In genomic region chr6:145138469-145139185, GRCh38 we compare ENCODE assay signal across 19 cellular contexts.
DNase-seq lines count a peak whose midpoint lies in the region; ATAC-seq and TF ChIP-seq lines count a peak whose summit lies in the region.
"Had no signal": no experiment of that assay in that cellular context is flagged by ENCODE, and none has a peak within 500 bp of the region (broad histone marks: within the 10 kb centered on the region; RNA-seq: fewer than 3 reads in every experiment).

No MANE protein-coding gene starts in this region.

- TF ChIP-seq CTCF in endothelial cell (IDR thresholded peaks at IDR 0.05; ENCODE audit: unreplicated experiment) (no peak), neural progenitor cell (IDR thresholded peaks at IDR 0.05) (no peak), BE2C (IDR thresholded peaks at IDR 0.05; ENCODE audit: low read depth, low read length) (no peak)

- no peak overlapping the region for H2AFZ ChIP-seq in neural progenitor cell (replicated peaks)

- no peaks in the 10 kb centered on the region for H3K9me3 ChIP-seq in neural progenitor cell (ENCODE audit: low read depth)
- no peaks in the 10 kb centered on the region for H3K9me3 ChIP-seq in BE2C
- H3K9me3 ChIP-seq: SK-N-SH had no signal

- H3K79me2 ChIP-seq in neural progenitor cell (ENCODE audit: low read depth) = no peaks in the 10 kb centered on the region

- H3K27ac ChIP-seq in neural progenitor cell = peak overlapping the region; percentile 96

- peak overlapping the region; percentile 72 for H3K27ac Mint-ChIP-seq in endothelial cell (ENCODE audit: unreplicated experiment)
- peak overlapping the region; percentile 98 for H3K27ac Mint-ChIP-seq in neural progenitor cell
- H3K27ac Mint-ChIP-seq: CD4-positive, alpha-beta T cell; IgD-negative memory B cell had no signal

- H3K4me1 ChIP-seq in neural progenitor cell (peaks cover 25% of the 10 kb centered on the region), BE2C (peaks cover 15% of the 10 kb centered on the region)

- peaks cover 19% of the 10 kb centered on the region for H3F3A ChIP-seq in neural progenitor cell (ENCODE audit: low read depth)

- peak overlapping the region; percentile 76 for H3K4me2 ChIP-seq in neural progenitor cell
- H3K4me2 ChIP-seq: SK-N-SH had no signal

- H3K27me3 Mint-ChIP-seq in endothelial cell (ENCODE audit: unreplicated experiment) = peaks cover 3% of the 10 kb centered on the region
- H3K27me3 Mint-ChIP-seq in neural progenitor cell (ENCODE audit: insufficient read depth, low read depth) = peaks cover 2% of the 10 kb centered on the region

- ATAC-seq in GM18873 (IDR thresholded peaks at IDR 0.05; ENCODE audit: low FRiP score, unreplicated experiment) (no peak), HG03095 (IDR thresholded peaks at IDR 0.05; ENCODE audit: unreplicated experiment) (no peak)
- ATAC-seq: PC-3 had no signal

- DNase-seq in ELF-1 (ENCODE audit: low read depth, low spot score) = peak; percentile 4
- peak; percentile 19 for DNase-seq in NCI-H2227 treated with DMSO at 0.1 percent for 48 hours (lab: John Stamatoyannopoulos, UW)
- DNase-seq in endothelial cell (ENCODE audit: low spot score) = no peak
- peak; percentile 84 for DNase-seq in neural progenitor cell (ENCODE audit: low spot score)
- no peak for DNase-seq in NCI-H2171 treated with DMSO at 0.1 percent for 48 hours (lab: John Stamatoyannopoulos, UW)
- no peak for DNase-seq in BE2C
- DNase-seq: AML-193; Calu3; CD4-positive, alpha-beta T cell; DMS79 treated with DMSO at 0.1 percent for 48 hours; GDM1; NCI-H2029; NCI-H226; NCI-H526 treated with DMSO at 0.1 percent for 48 hours; PC-3 had no signal

- H3K36me3 ChIP-seq in neural progenitor cell = no peaks in the 10 kb centered on the region
- no peaks in the 10 kb centered on the region for H3K36me3 ChIP-seq in BE2C

- H3K4me3 Mint-ChIP-seq in endothelial cell (ENCODE audit: unreplicated experiment) (no peak overlapping the region), neural progenitor cell (no peak overlapping the region)
- H3K4me3 Mint-ChIP-seq: CD4-positive, alpha-beta T cell; IgD-negative memory B cell had no signal

- H3K36me3 Mint-ChIP-seq in endothelial cell (ENCODE audit: low read depth, unreplicated experiment) (no peaks in the 10 kb centered on the region), neural progenitor cell (no peaks in the 10 kb centered on the region)
- H3K36me3 Mint-ChIP-seq: IgD-negative memory B cell had no signal

- H3K4me3 ChIP-seq in neural progenitor cell = peak overlapping the region; percentile 32
- no peak overlapping the region for H3K4me3 ChIP-seq in BE2C (ENCODE audit: low read depth, low read length)

- no peak overlapping the region for H3K9ac ChIP-seq in neural progenitor cell
- H3K9ac ChIP-seq: SK-N-SH had no signal

- H3K27me3 ChIP-seq in neural progenitor cell = no peaks in the 10 kb centered on the region
- no peaks in the 10 kb centered on the region for H3K27me3 ChIP-seq in BE2C

- no peaks in the 10 kb centered on the region for H3K9me3 Mint-ChIP-seq in endothelial cell (ENCODE audit: unreplicated experiment)
- no peaks in the 10 kb centered on the region for H3K9me3 Mint-ChIP-seq in neural progenitor cell
- H3K9me3 Mint-ChIP-seq: CD4-positive, alpha-beta T cell had no signal

- H4K20me1 ChIP-seq in neural progenitor cell (ENCODE audit: low read depth) = no peaks in the 10 kb centered on the region

- H3K4me1 Mint-ChIP-seq in endothelial cell (ENCODE audit: unreplicated experiment) (peaks cover 5% of the 10 kb centered on the region), neural progenitor cell (peaks cover 27% of the 10 kb centered on the region)
- H3K4me1 Mint-ChIP-seq: IgD-negative memory B cell had no signal

Comparison
In these comparisons a context has a peak if more than half of its experiments do, and no peak if none do; other contexts are left out.
1. DNase-seq: peak in ELF-1 (single experiment), NCI-H2227 treated with DMSO at 0.1 percent for 48 hours (single experiment) and neural progenitor cell (single experiment); none in endothelial cell (single experiment), NCI-H2171 treated with DMSO at 0.1 percent for 48 hours (single experiment) and BE2C (single experiment).